ENCODE assay signal across 16 cellular contexts in genomic region chr7:1270181-1270580, GRCh38. TPM values are rescaled to one million over a fixed set of nuclear protein-coding genes. Genes with fewer than 3 reads are reported as not detected.
DNase-seq lines count a peak whose midpoint lies in the region; ATAC-seq, FAIRE-seq and TF ChIP-seq lines count a peak whose summit lies in the region.
"Had no signal": no experiment of that assay in that cellular context is flagged by ENCODE, and none has a peak within 500 bp of the region (broad histone marks: within the 10 kb centered on the region; RNA-seq: fewer than 3 reads in every experiment).

No MANE protein-coding gene starts in this region.

- peak; percentile 32 for FAIRE-seq in urothelium cell line (lab: Jason Lieb, UNC)
- FAIRE-seq: HTR-8/SVneo had no signal

- H3K27ac ChIP-seq in left ventricle myocardium inferior (replicated peaks): no peak overlapping the region
- H3K27ac ChIP-seq in lower lobe of right lung: no peak overlapping the region
- H3K27ac ChIP-seq: BLaER1 treated with 17β-estradiol and CSF1 and Interleukin-3, amounts not matched to agents 10 nM and 100 nM had no signal

- DNase-seq in Right ventricle myocardium inferior (ENCODE audit: missing footprints) (peak; percentile 63), left ventricle myocardium inferior (no peak), chondrocyte (ENCODE audit: low spot score) (peak; percentile 87), lower lobe of right lung (peak; percentile 24), urothelium cell line (ENCODE audit: low spot score) (no peak), NCI-H1048 (lab: John Stamatoyannopoulos, UW) (no peak)
- no peak for DNase-seq in natural killer cell treated with Interleukin-12 subunit alpha and Interleukin-12 subunit beta and Interleukin-15 and Interleukin-18, amount 100 ng/mL, for 72 hours (ENCODE audit: low spot score)
- DNase-seq: 8988T; Calu3; CD8-positive, alpha-beta T cell; DMS79 treated with DMSO at 0.1 percent for 48 hours; GF-D8; GOT3; H9 had no signal

- no peaks in the 10 kb centered on the region for H3K36me3 Mint-ChIP-seq in chondrocyte (ENCODE audit: low read depth)
- no peaks in the 10 kb centered on the region for H3K36me3 Mint-ChIP-seq in natural killer cell treated with Interleukin-12 subunit alpha and Interleukin-12 subunit beta and Interleukin-15 and Interleukin-18, amount 100 ng/mL, for 72 hours
- H3K36me3 Mint-ChIP-seq: CD8-positive, alpha-beta T cell had no signal

- H3K4me1 ChIP-seq in left ventricle myocardium inferior (no peaks in the 10 kb centered on the region), lower lobe of right lung (no peaks in the 10 kb centered on the region)

- ATAC-seq in Right ventricle myocardium inferior: no peak
- ATAC-seq in lower lobe of right lung: peak in 1 of 2 donors; percentile 22
- ATAC-seq in natural killer cell treated with Interleukin-12 subunit alpha and Interleukin-12 subunit beta and Interleukin-15 and Interleukin-18, amount 100 ng/mL, for 72 hours: no peak
- ATAC-seq: CD8-positive, alpha-beta T cell had no signal

- H3K27me3 Mint-ChIP-seq in chondrocyte (ENCODE audit: low read depth): peaks cover 18% of the 10 kb centered on the region
- peaks cover 13 to 16% of the 10 kb centered on the region in 2 donors for H3K27me3 Mint-ChIP-seq in natural killer cell treated with Interleukin-12 subunit alpha and Interleukin-12 subunit beta and Interleukin-15 and Interleukin-18, amount 100 ng/mL, for 72 hours

- H3K4me3 Mint-ChIP-seq in chondrocyte (ENCODE audit: unreplicated experiment): no peak overlapping the region
- no peak overlapping the region for H3K4me3 Mint-ChIP-seq in natural killer cell treated with Interleukin-12 subunit alpha and Interleukin-12 subunit beta and Interleukin-15 and Interleukin-18, amount 100 ng/mL, for 72 hours
- H3K4me3 Mint-ChIP-seq: CD8-positive, alpha-beta T cell; H9 had no signal

- H3K9me3 Mint-ChIP-seq in chondrocyte (ENCODE audit: low read depth): no peaks in the 10 kb centered on the region
- H3K9me3 Mint-ChIP-seq in natural killer cell treated with Interleukin-12 subunit alpha and Interleukin-12 subunit beta and Interleukin-15 and Interleukin-18, amount 100 ng/mL, for 72 hours: no peaks in the 10 kb centered on the region
- H3K9me3 Mint-ChIP-seq: CD8-positive, alpha-beta T cell had no signal

- TF ChIP-seq CTCF in left ventricle myocardium inferior (IDR thresholded peaks at IDR 0.05; ENCODE audit: borderline replicate concordance): no peak
- no peak for TF ChIP-seq CTCF in chondrocyte (IDR thresholded peaks at IDR 0.05)
- TF ChIP-seq CTCF in lower lobe of right lung (IDR thresholded peaks at IDR 0.05): no peak

- H3K27ac Mint-ChIP-seq in chondrocyte (ENCODE audit: unreplicated experiment): no peak overlapping the region
- H3K27ac Mint-ChIP-seq in natural killer cell treated with Interleukin-12 subunit alpha and Interleukin-12 subunit beta and Interleukin-15 and Interleukin-18, amount 100 ng/mL, for 72 hours: no peak overlapping the region
- H3K27ac Mint-ChIP-seq: CD8-positive, alpha-beta T cell; H9 had no signal

- H3K27me3 ChIP-seq in left ventricle myocardium inferior (ENCODE audit: low read depth): peaks cover 76% of the 10 kb centered on the region
- H3K27me3 ChIP-seq in lower lobe of right lung (ENCODE audit: low read depth): peaks cover 49% of the 10 kb centered on the region

- no peaks in the 10 kb centered on the region for H3K4me1 Mint-ChIP-seq in chondrocyte (ENCODE audit: low read depth)
- no peaks in the 10 kb centered on the region for H3K4me1 Mint-ChIP-seq in natural killer cell treated with Interleukin-12 subunit alpha and Interleukin-12 subunit beta and Interleukin-15 and Interleukin-18, amount 100 ng/mL, for 72 hours (ENCODE audit: low read depth in 2 of 2)
- H3K4me1 Mint-ChIP-seq: H9 had no signal

- intact Hi-C loops in Right ventricle myocardium inferior (cut with DNase I): no loop called here
- intact Hi-C loops in left ventricle myocardium inferior (cut with micrococcal nuclease): no loop called here
- intact Hi-C loops in lower lobe of right lung (cut with DNase I): no loop called here

- H3K4me3 ChIP-seq in left ventricle myocardium inferior (no peak overlapping the region), lower lobe of right lung (no peak overlapping the region)
- H3K4me3 ChIP-seq: BLaER1 treated with 17β-estradiol and CSF1 and Interleukin-3, amounts not matched to agents 10 nM and 100 nM had no signal

- H3K36me3 ChIP-seq in left ventricle myocardium inferior (no peaks in the 10 kb centered on the region), lower lobe of right lung (no peaks in the 10 kb centered on the region)
- H3K36me3 ChIP-seq: BLaER1 treated with 17β-estradiol and CSF1 and Interleukin-3, amounts not matched to agents 10 nM and 100 nM had no signal

- H3K9me3 ChIP-seq in left ventricle myocardium inferior (replicated peaks) (no peaks in the 10 kb centered on the region), lower lobe of right lung (no peaks in the 10 kb centered on the region)

RNA-seq across cellular contexts. Expression of gene UNCX, which starts 37.5 kb away (rescaled TPM):
- total RNA-seq in Right ventricle myocardium inferior (not detected), left ventricle myocardium inferior (not detected), chondrocyte (not detected in 3 replicates), lower lobe of right lung (not detected)
- not detected for total RNA-seq in natural killer cell treated with Interleukin-12 subunit alpha and Interleukin-12 subunit beta and Interleukin-15 and Interleukin-18, amount 100 ng/mL, for 72 hours
- total RNA-seq: Calu3; CD8-positive, alpha-beta T cell; H9 had no signal

Comparison
In these comparisons a context has a peak if more than half of its experiments do, and no peak if none do; other contexts are left out.
1. DNase-seq: peak in Right ventricle myocardium inferior (single experiment), chondrocyte (single experiment) and lower lobe of right lung (single experiment); none in left ventricle myocardium inferior (single experiment), urothelium cell line (single experiment), natural killer cell treated with Interleukin-12 subunit alpha and Interleukin-12 subunit beta and Interleukin-15 and Interleukin-18, amount 100 ng/mL, for 72 hours (single experiment) and NCI-H1048 (single experiment).